Comparison of ENCODE assay signal across 15 cellular contexts in the genomic region with DNA sequence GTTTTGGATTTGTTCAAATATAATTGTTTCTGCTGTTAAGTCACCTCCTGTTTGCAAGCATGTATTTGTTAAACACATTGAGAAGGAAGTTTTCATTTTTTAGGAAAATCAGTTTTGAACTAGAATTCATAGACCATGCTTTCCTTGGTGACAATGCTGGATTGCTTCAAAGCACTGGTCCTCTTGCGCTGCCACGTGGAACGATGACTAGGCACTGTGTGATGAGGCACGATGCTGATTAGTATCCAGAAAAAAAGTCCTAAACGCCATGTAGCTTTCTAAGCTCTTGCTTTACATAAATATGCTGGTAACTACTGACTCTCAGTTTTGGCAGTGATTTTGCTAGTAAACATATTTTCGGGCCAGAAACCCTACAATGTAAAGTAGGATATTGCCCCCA. TPM values are rescaled to one million over a fixed set of nuclear protein-coding genes. Genes with fewer than 3 reads are reported as not detected.
DNase-seq lines count a peak whose midpoint lies in the region; ATAC-seq and TF ChIP-seq lines count a peak whose summit lies in the region.
"Had no signal": no experiment of that assay in that cellular context is flagged by ENCODE, and none has a peak within 500 bp of the region (broad histone marks: within the 10 kb centered on the region; RNA-seq: fewer than 3 reads in every experiment).

No MANE protein-coding gene starts in this region.

- dilution Hi-C loops in IMR-90 (cut with HindIII; ENCODE audit: low sequenced_read_pairs, unreplicated experiment), result no loop called here

- TF ChIP-seq RAD21 in IMR-90 (IDR thresholded peaks at IDR 0.05; ENCODE audit: low read length), result no peak

- H2BK15ac ChIP-seq in IMR-90 (ENCODE audit: low read depth, low read length), result no peak overlapping the region

- H3K9me3 ChIP-seq in IMR-90 (ENCODE audit: control insufficient read depth, insufficient read depth, low read length) (no peaks in the 10 kb centered on the region), RWPE2 (ENCODE audit: severe bottlenecking) (no peaks in the 10 kb centered on the region)

- DNase-seq in GM23338 (ENCODE audit: low spot score), result no peak
- peak; percentile 86 for DNase-seq in IMR-90
- DNase-seq in RWPE2 (ENCODE audit: low spot score), result no peak
- peak; percentile 83 for DNase-seq in fibroblast of gingiva (ENCODE audit: low read depth)
- no peak for DNase-seq in activated T-cell treated with anti-CD3 and anti-CD28 coated beads, Interleukin-2, amount 50 U/mL, for 4 hours
- DNase-seq in stimulated activated naive CD8-positive, alpha-beta T cell treated with anti-CD3 and anti-CD28 coated beads, Interleukin-15, Interleukin-2, amounts not matched to agents 100 U/mL and 50 U/mL, for 24 hours, result no peak
- DNase-seq in NCI-H510A treated with DMSO at 0.1 percent for 48 hours (lab: John Stamatoyannopoulos, UW), result no peak
- DNase-seq: ACHN, NCI-H1092 treated with DMSO at 0.1 percent for 48 hours, NCI-H187 treated with DMSO at 0.1 percent for 48 hours, NCI-H510A, RPMI8226 had no signal

- no peak overlapping the region for H3K18ac ChIP-seq in IMR-90 (ENCODE audit: low read depth, low read length)

- no peak overlapping the region for H2AK9ac ChIP-seq in IMR-90 (replicated peaks; ENCODE audit: low read depth, low read length, poor library complexity)

- no peaks in the 10 kb centered on the region for H3K27me3 ChIP-seq in GM23338 (ENCODE audit: insufficient read depth)
- no peaks in the 10 kb centered on the region; the same call in 1 of the 2 replicates for H3K27me3 ChIP-seq in IMR-90 (ENCODE audit: control insufficient read depth, insufficient read depth, low read length)
- no peaks in the 10 kb centered on the region for H3K27me3 ChIP-seq in RWPE2 (ENCODE audit: insufficient read depth, poor library complexity, severe bottlenecking)

- H4K91ac ChIP-seq in IMR-90 (ENCODE audit: insufficient read depth, low read depth, low read length), result no peak overlapping the region

- no peak overlapping the region for H2AK5ac ChIP-seq in IMR-90 (ENCODE audit: low read depth, low read length)

- peaks cover 15% of the 10 kb centered on the region for H3F3A ChIP-seq in GM23338 (replicated peaks; ENCODE audit: low read depth)

- peaks cover 6% of the 10 kb centered on the region for H3K9me1 ChIP-seq in IMR-90 (ENCODE audit: insufficient read depth, low read length)

- POLR2A ChIA-PET in IMR-90 (lab: Charles Lee; ENCODE audit: unreplicated experiment), result no interaction called here

- H2BK5ac ChIP-seq in IMR-90 (ENCODE audit: low read depth, low read length, poor library complexity, severe bottlenecking), result no peak overlapping the region

- H3K4me1 Mint-ChIP-seq in GM23338, result peaks cover 71% of the 10 kb centered on the region
- no peaks in the 10 kb centered on the region for H3K4me1 Mint-ChIP-seq in activated T-cell treated with anti-CD3 and anti-CD28 coated beads, Interleukin-2, amount 50 U/mL, for 4 hours (ENCODE audit: low read depth)

- H3K27ac Mint-ChIP-seq in GM23338, result peak overlapping the region; percentile 69; the same call in 1 of the 2 replicates

- H3K4me3 ChIP-seq in GM23338 (no peak overlapping the region), IMR-90 (ENCODE audit: insufficient read depth, low read depth, low read length) (no peak overlapping the region), RWPE2 (ENCODE audit: severe bottlenecking) (no peak overlapping the region)

- intact Hi-C loops in IMR-90 (cut with micrococcal nuclease), result no loop called here

- no peak overlapping the region for H3K9ac ChIP-seq in IMR-90 (ENCODE audit: low read depth, low read length)

- H3K23ac ChIP-seq in IMR-90 (ENCODE audit: low read depth, low read length), result no peak overlapping the region

- H3K27ac ChIP-seq in GM23338 (ENCODE audit: low read depth) (no peak overlapping the region), IMR-90 (ENCODE audit: insufficient read depth, low read length) (no peak overlapping the region), RWPE2 (ENCODE audit: poor library complexity, severe bottlenecking) (peak overlapping the region; percentile 30)

- TF ChIP-seq CTCF in GM23338 (conservative IDR thresholded peaks at IDR 0.05; ENCODE audit: low read depth in 2 of 2) (no peak), IMR-90 (conservative IDR thresholded peaks at IDR 0.05; ENCODE audit: low read depth, low read length) (no peak), RWPE2 (IDR thresholded peaks at IDR 0.05; ENCODE audit: poor library complexity, severe bottlenecking) (no peak)

- H3K79me1 ChIP-seq in IMR-90 (ENCODE audit: low read depth in 1 of 2, low read length in 2 of 2), result 0 out of 4 replicates have a peak, but pooled peaks cover 0 to 4% of the 10 kb centered on the region in 2 experiments

- H3K4me3 Mint-ChIP-seq in GM23338, result no peak overlapping the region
- H3K4me3 Mint-ChIP-seq in activated T-cell treated with anti-CD3 and anti-CD28 coated beads, Interleukin-2, amount 50 U/mL, for 4 hours, result no peak overlapping the region

- H2AFZ ChIP-seq in GM23338, result no peak overlapping the region
- H2AFZ ChIP-seq in IMR-90 (replicated peaks; ENCODE audit: low read length, poor library complexity), result no peak overlapping the region

- CTCF ChIA-PET in IMR-90 (lab: Yijun Ruan, JAX), result interaction anchor here (0.6 to 3.2 kb wide), 4 partner anchors 11 to 76 kb away, joined by 3 to 11 read pairs (median 4); no protein-coding TSS in a partner anchor

- ATAC-seq in GM23338 (no peak), IMR-90 (ENCODE audit: low read depth) (peak; percentile 79), RWPE2 (ENCODE audit: low read depth) (no peak), HG02852 (IDR thresholded peaks at IDR 0.05; ENCODE audit: unreplicated experiment) (no peak)
- ATAC-seq in activated T-cell treated with anti-CD3 and anti-CD28 coated beads, Interleukin-2, amount 50 U/mL, for 4 hours, result no peak
- ATAC-seq in stimulated activated naive CD8-positive, alpha-beta T cell treated with anti-CD3 and anti-CD28 coated beads, Interleukin-15, Interleukin-2, amounts not matched to agents 100 U/mL and 50 U/mL, for 24 hours, result no peak
- ATAC-seq: HCT116, HepG2 had no signal

- no TSS peak for BruUV-seq in IMR-90 (replicated peaks; lab: Mats Ljungman, UMichigan)

- H3K9me2 ChIP-seq in GM23338 (ENCODE audit: insufficient read depth), result no peaks in the 10 kb centered on the region

- H3K4me2 ChIP-seq in GM23338 (no peak overlapping the region), IMR-90 (ENCODE audit: low read depth, low read length) (peak overlapping the region; percentile 7; the same call in 1 of the 2 replicates)

- H3K9me3 Mint-ChIP-seq in GM23338, result no peaks in the 10 kb centered on the region
- H3K9me3 Mint-ChIP-seq in activated T-cell treated with anti-CD3 and anti-CD28 coated beads, Interleukin-2, amount 50 U/mL, for 4 hours, result no peaks in the 10 kb centered on the region

- H3K14ac ChIP-seq in IMR-90 (replicated peaks; ENCODE audit: low read depth, low read length), result no peak overlapping the region; the same call in 1 of the 2 replicates

- 20% methylated on average over 3 of the region's 6 CpGs; no CpG with 5 or more reads in 1 of the 2 experiments for WGBS in IMR-90 (ENCODE audit: extremely low coverage in 2 of 2, insufficient read length in 1 of 2), 2 experiments

- no peaks in the 10 kb centered on the region for H3K36me3 Mint-ChIP-seq in GM23338 (ENCODE audit: low read depth)
- no peaks in the 10 kb centered on the region for H3K36me3 Mint-ChIP-seq in activated T-cell treated with anti-CD3 and anti-CD28 coated beads, Interleukin-2, amount 50 U/mL, for 4 hours (ENCODE audit: insufficient read depth)

- no peaks in the 10 kb centered on the region for H3K79me2 ChIP-seq in GM23338 (replicated peaks; ENCODE audit: insufficient read depth)

- in situ Hi-C loops in IMR-90 (cut with MboI; ENCODE audit: low sequenced_read_pairs), result no loop called here

- no peak overlapping the region; the same call in 1 of the 2 replicates for H4K5ac ChIP-seq in IMR-90 (ENCODE audit: low read depth, low read length)

- H3K4ac ChIP-seq in IMR-90 (ENCODE audit: low read depth, low read length), result no peak overlapping the region; the same call in 1 of the 2 replicates

- peaks cover 10% of the 10 kb centered on the region for H3K27me3 Mint-ChIP-seq in GM23338 (ENCODE audit: insufficient read depth, low read depth, poor library complexity)
- peaks cover 13% of the 10 kb centered on the region for H3K27me3 Mint-ChIP-seq in activated T-cell treated with anti-CD3 and anti-CD28 coated beads, Interleukin-2, amount 50 U/mL, for 4 hours (ENCODE audit: low read depth)

- no peaks in the 10 kb centered on the region for H3K36me3 ChIP-seq in GM23338 (ENCODE audit: insufficient read depth)
- no peaks in the 10 kb centered on the region for H3K36me3 ChIP-seq in IMR-90 (ENCODE audit: control insufficient read depth, insufficient read depth, low read length)
- H3K36me3 ChIP-seq in RWPE2 (ENCODE audit: low read depth), result no peaks in the 10 kb centered on the region

- peaks cover 89% of the 10 kb centered on the region for H3K4me1 ChIP-seq in GM23338 (ENCODE audit: insufficient read depth)
- peaks cover 7% of the 10 kb centered on the region for H3K4me1 ChIP-seq in IMR-90 (ENCODE audit: control insufficient read depth, insufficient read depth, low read length)
- H3K4me1 ChIP-seq in RWPE2 (ENCODE audit: insufficient read depth, poor library complexity, severe bottlenecking), result peaks cover 35% of the 10 kb centered on the region

- peak overlapping the region in 1 of 2 experiments; percentile 1; a peak in 1 of 4 replicates for H4K8ac ChIP-seq in IMR-90 (ENCODE audit: low read depth in 2 of 2, low read length in 2 of 2)

- TF ChIP-seq POLR2A in IMR-90 (IDR thresholded peaks at IDR 0.05; ENCODE audit: low read depth, low read length), result no peak

- H3K56ac ChIP-seq in IMR-90 (ENCODE audit: extremely low read depth, insufficient read depth, low read length), result no peak overlapping the region

- H2BK120ac ChIP-seq in IMR-90 (ENCODE audit: low read depth, low read length), result peak overlapping the region; percentile 26

- H4K20me1 ChIP-seq in GM23338 (replicated peaks; ENCODE audit: insufficient read depth) (no peaks in the 10 kb centered on the region), IMR-90 (ENCODE audit: insufficient read depth, low read length) (no peaks in the 10 kb centered on the region)

- H2BK20ac ChIP-seq in IMR-90 (ENCODE audit: low read depth, low read length), result no peak overlapping the region; the same call in 1 of the 2 replicates

RNA-seq across cellular contexts. Expression of a gene that starts 11.1 kb away (rescaled TPM):
- total RNA-seq in GM23338 (2014; rRNA removed; shearing (Covaris generic)), result 90.1 and 93.6 TPM in 2 replicates
- polyA plus RNA-seq in GM23338 (2016; fragmentation: Nextera tagmentation; extraction: Ambion mirVana) (28.7 and 29.8 TPM in 2 replicates), IMR-90 (2012; rRNA removed) (12.8 and 13.1 TPM in 2 replicates)
- total RNA-seq in IMR-90 (2012; rRNA removed), result 37.3 and 39.4 TPM in 2 replicates
- polyA plus RNA-seq in IMR-90 (2012; cell fraction: cytosol; rRNA removed), result 5.9 and 6.1 TPM in 2 replicates
- 6.9 and 14.1 TPM in 2 replicates for polyA plus RNA-seq in IMR-90 (2012; cell fraction: nucleus; rRNA removed; ENCODE audit: low replicate concordance)
- total RNA-seq in activated T-cell treated with anti-CD3 and anti-CD28 coated beads, Interleukin-2, amount 50 U/mL, for 4 hours, result 10 to 100 TPM; 29.8 to 31.3 (median 30.0) TPM

RNA-seq across cellular contexts. Expression of a gene that starts 47.1 kb away (rescaled TPM):
- 3.9 and 7.0 TPM in 2 replicates for total RNA-seq in GM23338 (2014; rRNA removed; shearing (Covaris generic))
- polyA plus RNA-seq in GM23338 (2016; fragmentation: Nextera tagmentation; extraction: Ambion mirVana), result 0.94 and 1.3 TPM in 2 replicates
- 0.36 and 0.56 TPM in 2 replicates for total RNA-seq in IMR-90 (2012; rRNA removed)
- 0.39 and 0.59 TPM in 2 replicates for polyA plus RNA-seq in IMR-90 (2012; rRNA removed)
- polyA plus RNA-seq in IMR-90 (2012; cell fraction: cytosol; rRNA removed), result 0.29 and 0.60 TPM in 2 replicates
- polyA plus RNA-seq in IMR-90 (2012; cell fraction: nucleus; rRNA removed; ENCODE audit: low replicate concordance), result 0.79 and 1.5 TPM in 2 replicates
- 1 to 10 TPM; 1.8 to 2.5 (median 2.2) TPM for total RNA-seq in activated T-cell treated with anti-CD3 and anti-CD28 coated beads, Interleukin-2, amount 50 U/mL, for 4 hours

Comparison
In these comparisons a context has a peak if more than half of its experiments do, and no peak if none do; other contexts are left out.
1. DNase-seq: peak in IMR-90 (single experiment) and fibroblast of gingiva (single experiment); none in GM23338 (single experiment), RWPE2 (single experiment), activated T-cell treated with anti-CD3 and anti-CD28 coated beads, Interleukin-2, amount 50 U/mL, for 4 hours (single experiment), stimulated activated naive CD8-positive, alpha-beta T cell treated with anti-CD3 and anti-CD28 coated beads, Interleukin-15, Interleukin-2, amounts not matched to agents 100 U/mL and 50 U/mL, for 24 hours (single experiment) and NCI-H510A treated with DMSO at 0.1 percent for 48 hours (single experiment).